ENCODE assay signal across 9 cellular contexts in the genomic region with DNA sequence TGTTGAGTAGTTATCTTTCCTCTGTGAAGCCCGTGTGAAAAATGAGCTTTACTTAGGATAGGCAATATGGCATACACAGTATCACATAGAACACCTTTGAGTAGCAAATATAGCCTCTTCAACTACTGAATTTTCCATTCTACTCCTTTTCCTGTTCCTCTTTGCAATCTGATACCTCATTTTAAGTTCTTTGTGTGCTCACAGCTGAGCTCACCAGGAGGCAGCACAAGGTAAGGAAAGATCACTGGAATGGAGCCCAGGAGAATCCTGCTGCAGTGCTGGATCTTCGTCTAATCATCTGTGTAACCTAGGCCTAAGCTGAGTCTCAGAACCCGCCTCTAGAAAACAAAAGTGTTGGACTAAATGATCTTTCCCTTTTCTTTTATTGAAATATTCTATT.
A peak's percentile ranks its signal among the peaks of the same experiment; 100 is the strongest.
DNase-seq lines count a peak whose midpoint lies in the region; ATAC-seq, FAIRE-seq and TF ChIP-seq lines count a peak whose summit lies in the region.
"Had no signal": no experiment of that assay in that cellular context is flagged by ENCODE, and none has a peak within 500 bp of the region (broad histone marks: within the 10 kb centered on the region; RNA-seq: fewer than 3 reads in every experiment).

No MANE protein-coding gene starts in this region.

- POLR2A ChIA-PET in GM12878 (lab: Charles Lee): no interaction called here

- no peak overlapping the region for H3K23ac ChIP-seq in neuronal stem cell (ENCODE audit: low read depth, low read length, poor library complexity)

- H3K4ac ChIP-seq in neuronal stem cell (ENCODE audit: low read length): no peak overlapping the region

- RAD21 ChIA-PET in GM12878 (lab: Charles Lee; ENCODE audit: unreplicated experiment): no interaction called here

- no peak for FAIRE-seq in GM12878 (lab: Jason Lieb, UNC)

- 24% methylated on average over 3 of the region's 3 CpGs for WGBS in GM12878 (ENCODE audit: insufficient coverage, insufficient replicate concordance, low lambda C conversion rate, missing lambda C conversion rate)
- no CpG with 5 or more reads among the region's 3 CpGs for WGBS in neuronal stem cell (ENCODE audit: extremely low coverage in 2 of 2, insufficient read length in 2 of 2, insufficient replicate concordance in 1 of 2), 2 donors

- no peak overlapping the region for H2AK5ac ChIP-seq in neuronal stem cell (ENCODE audit: low read depth, low read length)

- H3K14ac ChIP-seq in neuronal stem cell (ENCODE audit: low read length): no peak overlapping the region

- in situ Hi-C loops in HAP-1 (cut with MboI; ENCODE audit: low sequenced_read_pairs): no loop called here
- in situ Hi-C loops in GM12878 (cut with MboI): no loop called here

- DNase-seq in HAP-1 (ENCODE audit: low spot score in 2 of 2): peak; percentile 41 to 53
- peak; percentile 63 for DNase-seq in NCI-H226
- DNase-seq in GM12878 (ENCODE audit: low read depth, low spot score): no peak
- DNase-seq in neuronal stem cell (ENCODE audit: low spot score): peak; percentile 31
- no peak for DNase-seq in mucosa of gallbladder (ENCODE audit: low spot score)
- DNase-seq in activated CD4-positive, alpha-beta T cell treated with anti-CD3 and anti-CD28 coated beads, Interleukin-2, amount 10 ng/mL, durations not matched to agents 24 days and 14 days: no peak
- no peak for DNase-seq in posterior vena cava (ENCODE audit: low spot score)
- DNase-seq: activated naive CD8-positive, alpha-beta T cell treated with anti-CD3 and anti-CD28 coated beads for 36 hours had no signal

- no peaks in the 10 kb centered on the region for H3K4me1 Mint-ChIP-seq in activated CD4-positive, alpha-beta T cell treated with anti-CD3 and anti-CD28 coated beads, Interleukin-2, amount 10 ng/mL, durations not matched to agents 24 days and 14 days
- H3K4me1 Mint-ChIP-seq: activated naive CD8-positive, alpha-beta T cell treated with anti-CD3 and anti-CD28 coated beads for 36 hours had no signal

- BruUV-seq in GM12878 (replicated peaks; lab: Mats Ljungman, UMichigan): no TSS peak

- intact Hi-C loops in GM12878 (cut with micrococcal nuclease; ENCODE audit: unreplicated experiment): no loop called here
- intact Hi-C loops in activated CD4-positive, alpha-beta T cell treated with anti-CD3 and anti-CD28 coated beads, Interleukin-2, amount 10 ng/mL, durations not matched to agents 24 days and 14 days (cut with micrococcal nuclease): no loop called here
- intact Hi-C loops in posterior vena cava (cut with DNase I): no loop called here

- H2BK5ac ChIP-seq in neuronal stem cell (ENCODE audit: low read length): no peak overlapping the region

- no peak overlapping the region for H3K4me2 ChIP-seq in GM12878 (ENCODE audit: control insufficient read depth, insufficient read depth)
- H3K4me2 ChIP-seq in neuronal stem cell (ENCODE audit: insufficient read depth, low read length, poor library complexity, severe bottlenecking): no peak overlapping the region

- TF ChIP-seq CTCF in GM12878 (IDR thresholded peaks at IDR 0.05 in 2 of 3, conservative IDR thresholded peaks at IDR 0.05 in 1 of 3; ENCODE audit: control insufficient read depth in 2 of 3, extremely low read depth in 1 of 3, insufficient read depth in 1 of 3, low read depth in 3 of 3, low read length in 3 of 3): 0 out of 6 replicates have a peak, but pooled peaks of 1 of the 3 experiments have one; percentile 3

- no peak overlapping the region for H3K9ac ChIP-seq in GM12878 (ENCODE audit: control insufficient read depth, insufficient read depth, low read length)
- H3K9ac ChIP-seq in neuronal stem cell (ENCODE audit: low read depth, low read length, poor library complexity): no peak overlapping the region

- no peak for TF ChIP-seq EP300 in GM12878 (IDR thresholded peaks at IDR 0.05; ENCODE audit: borderline replicate concordance in 1 of 2, control insufficient read depth in 1 of 2, low read depth in 2 of 2, low read length in 2 of 2)

- H3K27ac Mint-ChIP-seq in activated CD4-positive, alpha-beta T cell treated with anti-CD3 and anti-CD28 coated beads, Interleukin-2, amount 10 ng/mL, durations not matched to agents 24 days and 14 days: no peak overlapping the region
- H3K27ac Mint-ChIP-seq: activated naive CD8-positive, alpha-beta T cell treated with anti-CD3 and anti-CD28 coated beads for 36 hours had no signal

- peak; percentile 24; the same call in 1 of the 2 replicates for TF ChIP-seq RAD21 in GM12878 (IDR thresholded peaks at IDR 0.05; ENCODE audit: insufficient read depth, low read depth, low read length)

- peaks cover 3% of the 10 kb centered on the region for H3K27me3 Mint-ChIP-seq in activated CD4-positive, alpha-beta T cell treated with anti-CD3 and anti-CD28 coated beads, Interleukin-2, amount 10 ng/mL, durations not matched to agents 24 days and 14 days
- H3K27me3 Mint-ChIP-seq: activated naive CD8-positive, alpha-beta T cell treated with anti-CD3 and anti-CD28 coated beads for 36 hours had no signal

- H4K20me1 ChIP-seq in GM12878 (ENCODE audit: control insufficient read depth, insufficient read depth): no peaks in the 10 kb centered on the region

- H3K4me3 ChIP-seq in HAP-1 (no peak overlapping the region), GM12878 (no peak overlapping the region), neuronal stem cell (ENCODE audit: low read length in 2 of 2) (no peak overlapping the region)

- CTCF ChIA-PET in GM12878 (lab: Yijun Ruan, JAX): interaction anchor here (0.9 to 1.5 kb wide), 2 partner anchors 8 to 79 kb away, joined by 3 to 4 read pairs; no protein-coding TSS in a partner anchor

- no peak overlapping the region for H3K18ac ChIP-seq in neuronal stem cell (ENCODE audit: low read length)

- H2BK15ac ChIP-seq in neuronal stem cell (ENCODE audit: low read length): no peak overlapping the region

- H3K79me1 ChIP-seq in neuronal stem cell (ENCODE audit: low read depth, low read length): no peaks in the 10 kb centered on the region

- H3K9me3 Mint-ChIP-seq in activated CD4-positive, alpha-beta T cell treated with anti-CD3 and anti-CD28 coated beads, Interleukin-2, amount 10 ng/mL, durations not matched to agents 24 days and 14 days: no peaks in the 10 kb centered on the region
- H3K9me3 Mint-ChIP-seq: activated naive CD8-positive, alpha-beta T cell treated with anti-CD3 and anti-CD28 coated beads for 36 hours had no signal

- TF ChIP-seq POLR2A in GM12878 (IDR thresholded peaks at IDR 0.05; ENCODE audit: low read depth, low read length): no peak

- H2BK12ac ChIP-seq in neuronal stem cell (ENCODE audit: low read length): no peak overlapping the region

- no peak overlapping the region for H4K8ac ChIP-seq in neuronal stem cell (ENCODE audit: low read depth, low read length)

- no peak overlapping the region for H3K4me3 Mint-ChIP-seq in activated CD4-positive, alpha-beta T cell treated with anti-CD3 and anti-CD28 coated beads, Interleukin-2, amount 10 ng/mL, durations not matched to agents 24 days and 14 days
- H3K4me3 Mint-ChIP-seq: activated naive CD8-positive, alpha-beta T cell treated with anti-CD3 and anti-CD28 coated beads for 36 hours had no signal

- H3K36me3 ChIP-seq in HAP-1 (replicated peaks) (no peaks in the 10 kb centered on the region), GM12878 (ENCODE audit: control insufficient read depth in 2 of 2, insufficient read depth in 2 of 2, low read length in 1 of 2) (no peaks in the 10 kb centered on the region), neuronal stem cell (replicated peaks in 1 of 2; ENCODE audit: control insufficient read depth in 2 of 2, insufficient read depth in 2 of 2, low read length in 2 of 2) (no peaks in the 10 kb centered on the region)

- H3K4me1 ChIP-seq in HAP-1 (no peaks in the 10 kb centered on the region), GM12878 (ENCODE audit: control insufficient read depth, insufficient read depth, low read length) (no peaks in the 10 kb centered on the region), neuronal stem cell (ENCODE audit: control insufficient read depth in 2 of 2, insufficient read depth in 1 of 2, low read depth in 1 of 2, low read length in 2 of 2) (peaks cover 0 to 1% of the 10 kb centered on the region in 2 donors)

- H3K36me3 Mint-ChIP-seq in activated CD4-positive, alpha-beta T cell treated with anti-CD3 and anti-CD28 coated beads, Interleukin-2, amount 10 ng/mL, durations not matched to agents 24 days and 14 days (ENCODE audit: low read depth): no peaks in the 10 kb centered on the region
- H3K36me3 Mint-ChIP-seq: activated naive CD8-positive, alpha-beta T cell treated with anti-CD3 and anti-CD28 coated beads for 36 hours had no signal

- H3K9me3 ChIP-seq in HAP-1: no peaks in the 10 kb centered on the region
- no peaks in the 10 kb centered on the region for H3K9me3 ChIP-seq in GM12878 (replicated peaks; ENCODE audit: control insufficient read depth, insufficient read depth, low read length)
- peaks cover 0 to 2% of the 10 kb centered on the region in 2 donors for H3K9me3 ChIP-seq in neuronal stem cell (replicated peaks in 1 of 2; ENCODE audit: control insufficient read depth in 2 of 2, insufficient read depth in 1 of 2, low read depth in 1 of 2, low read length in 2 of 2)

- H3K79me2 ChIP-seq in GM12878 (ENCODE audit: control insufficient read depth, insufficient read depth, low read length): no peaks in the 10 kb centered on the region

- SMC1A ChIA-PET in GM12878 (lab: Charles Lee; ENCODE audit: uncharacterized antibody, unreplicated experiment): no interaction called here

- H2AFZ ChIP-seq in GM12878 (ENCODE audit: control insufficient read depth, low read depth, low read length): no peak overlapping the region
- peak overlapping the region; percentile 21 for H2AFZ ChIP-seq in neuronal stem cell (ENCODE audit: low read length)

- ATAC-seq in GM12878: no peak
- ATAC-seq in HG03469 (IDR thresholded peaks at IDR 0.05; ENCODE audit: unreplicated experiment): no peak

- no peak overlapping the region for H2BK120ac ChIP-seq in neuronal stem cell (ENCODE audit: low read depth, low read length)

- H4K91ac ChIP-seq in neuronal stem cell (ENCODE audit: low read depth, low read length, poor library complexity): no peak overlapping the region

- H3K27ac ChIP-seq in GM12878 (ENCODE audit: control insufficient read depth, insufficient read depth) (no peak overlapping the region), neuronal stem cell (replicated peaks; ENCODE audit: low read length) (no peak overlapping the region)

- H3K27me3 ChIP-seq in HAP-1 (ENCODE audit: low read depth): no peaks in the 10 kb centered on the region
- no peaks in the 10 kb centered on the region for H3K27me3 ChIP-seq in GM12878 (replicated peaks in 1 of 2; ENCODE audit: control insufficient read depth in 2 of 2, insufficient read depth in 2 of 2, low read length in 1 of 2)
- no peaks in the 10 kb centered on the region for H3K27me3 ChIP-seq in neuronal stem cell (ENCODE audit: control insufficient read depth in 3 of 3, insufficient read depth in 3 of 3, low read depth in 1 of 3, low read length in 3 of 3)

Comparison
In these comparisons a context has a peak if more than half of its experiments do, and no peak if none do; other contexts are left out.
1. DNase-seq: peak in HAP-1 (2 of 2), NCI-H226 (single experiment) and neuronal stem cell (single experiment); none in GM12878 (single experiment), mucosa of gallbladder (single experiment), activated CD4-positive, alpha-beta T cell treated with anti-CD3 and anti-CD28 coated beads, Interleukin-2, amount 10 ng/mL, durations not matched to agents 24 days and 14 days (single experiment) and posterior vena cava (single experiment).